Comparison of ENCODE assay signal across 8 cellular contexts in genomic region chr7:17939670-17940301, GRCh38. TPM values are rescaled to one million over a fixed set of nuclear protein-coding genes. Genes with fewer than 3 reads are reported as not detected.
A peak's percentile ranks its signal among the peaks of the same experiment; 100 is the strongest.
DNase-seq lines count a peak whose midpoint lies in the region; ATAC-seq and TF ChIP-seq lines count a peak whose summit lies in the region.

No MANE protein-coding gene starts in this region.

- TF ChIP-seq CTCF in omental fat pad (IDR thresholded peaks at IDR 0.05) (no peak), transverse colon (IDR thresholded peaks at IDR 0.05) (no peak)

- no peak for TF ChIP-seq POLR2A in transverse colon (IDR thresholded peaks at IDR 0.05)

- no peak for TF ChIP-seq EP300 in transverse colon (IDR thresholded peaks at IDR 0.05; ENCODE audit: low read depth)

- H3K36me3 ChIP-seq in transverse colon = no peaks in the 10 kb centered on the region

- intact Hi-C loops in transverse colon (cut with DNase I; ENCODE audit: low total_unique reads) = no loop called here

- H3K27ac ChIP-seq in transverse colon = peak overlapping the region; percentile 91 to 96 (median 92)

- DNase-seq in CD1c-positive myeloid dendritic cell (ENCODE audit: extremely low spot score) = peak; percentile 55
- peak; percentile 80 for DNase-seq in RPMI8226
- DNase-seq in activated naive CD4-positive, alpha-beta T cell treated with Interleukin-2 at 50 U/mL for 16 hours = peak; percentile 59
- DNase-seq in glomerular visceral epithelial cell (ENCODE audit: extremely low spot score) = peak; percentile 26
- peak; percentile 26 for DNase-seq in omental fat pad (ENCODE audit: low spot score)
- peak; percentile 63 for DNase-seq in transverse colon

- 0% methylated on average over 6 to 25 of the region's 28 CpGs for WGBS in transverse colon (ENCODE audit: low coverage in 1 of 2), 2 donors

- no peaks in the 10 kb centered on the region for H3K9me3 ChIP-seq in transverse colon

- in situ Hi-C loops in transverse colon (cut with MboI; ENCODE audit: low pct_ligation_motif_present in 1 of 4, low pct_unique_long_range_greater_than_20kb in 1 of 4, low sequenced_read_pairs in 3 of 4) = loop anchor here in 1 of 4 donors (25.0 kb wide), 1 partner anchor 652 kb away; the partner anchor contains the start of gene AHR

- peak; percentile 28 for ATAC-seq in GM19372 (IDR thresholded peaks at IDR 0.05; ENCODE audit: low read depth, unreplicated experiment)
- peak; percentile 27 for ATAC-seq in HG03457 (IDR thresholded peaks at IDR 0.05; ENCODE audit: unreplicated experiment)
- peak; percentile 73 for ATAC-seq in omental fat pad (ENCODE audit: low FRiP score)

- H3K4me3 ChIP-seq in transverse colon = peak overlapping the region; percentile 57 to 89 (median 74)

- H3K4me1 ChIP-seq in transverse colon = peaks cover 6 to 47% (median 16%) of the 10 kb centered on the region in 4 donors

- no peaks in the 10 kb centered on the region for H3K27me3 ChIP-seq in transverse colon

RNA-seq across cellular contexts. Expression of gene SNX13, which starts 0.5 kb away (rescaled TPM):
- 10 to 100 TPM; 59.2 to 88.4 (median 68.9) TPM for total RNA-seq in omental fat pad
- 10 to 100 TPM; 11.3 to 83.8 (median 69.0) TPM for total RNA-seq in transverse colon

Comparison
In these comparisons a context has a peak if more than half of its experiments do, and no peak if none do; other contexts are left out.
1. Peak in every context shown above with its lines: DNase-seq, ATAC-seq, H3K4me3 ChIP-seq and H3K27ac ChIP-seq.
2. DNase-seq: peak in every context shown above with its lines; median percentile 80 in RPMI8226; 63 in transverse colon; 59 in activated naive CD4-positive, alpha-beta T cell treated with Interleukin-2 at 50 U/mL for 16 hours; 55 in CD1c-positive myeloid dendritic cell; 26 in glomerular visceral epithelial cell; 26 in omental fat pad.